ENCODE assay signal across 16 cellular contexts in genomic region chr2:160308915-160309314, GRCh38.
DNase-seq lines count a peak whose midpoint lies in the region; ATAC-seq and TF ChIP-seq lines count a peak whose summit lies in the region.
"Had no signal": no experiment of that assay in that cellular context is flagged by ENCODE, and none has a peak within 500 bp of the region (broad histone marks: within the 10 kb centered on the region; RNA-seq: fewer than 3 reads in every experiment).

No MANE protein-coding gene starts in this region.

- TF ChIP-seq CTCF in RWPE1 (conservative IDR thresholded peaks at IDR 0.05; ENCODE audit: low read depth), result no peak
- no peak for TF ChIP-seq CTCF in epithelial cell of proximal tubule (conservative IDR thresholded peaks at IDR 0.05; ENCODE audit: low read depth, low read length)

- H3K4me1 ChIP-seq in GM23248 (ENCODE audit: insufficient read depth) (peaks cover 70% of the 10 kb centered on the region), trophoblast cell (ENCODE audit: control insufficient read depth in 1 of 2, insufficient read depth in 2 of 2, low read length in 2 of 2) (peaks cover 5 to 11% of the 10 kb centered on the region in 2 experiments)

- H4K91ac ChIP-seq in trophoblast cell (ENCODE audit: low read depth, low read length), result no peak overlapping the region

- peak overlapping the region; percentile 71 for H3K18ac ChIP-seq in trophoblast cell (ENCODE audit: low read length)

- no peak overlapping the region for H2AFZ ChIP-seq in GM23248
- no peak overlapping the region for H2AFZ ChIP-seq in trophoblast cell (ENCODE audit: insufficient read depth, low read length, poor library complexity)
- H2AFZ ChIP-seq: PC-9 had no signal

- H3K9me2 ChIP-seq in GM23248 (ENCODE audit: insufficient read depth), result no peaks in the 10 kb centered on the region

- H2BK5ac ChIP-seq in trophoblast cell (ENCODE audit: low read depth, low read length, poor library complexity), result peak overlapping the region; percentile 6

- no peak overlapping the region for H2AK5ac ChIP-seq in trophoblast cell (ENCODE audit: low read length)

- peak overlapping the region; percentile 45 for H3K14ac ChIP-seq in trophoblast cell (ENCODE audit: low read length)

- H3K36me3 ChIP-seq in GM23248 (ENCODE audit: low read depth) (peaks cover 44% of the 10 kb centered on the region), trophoblast cell (ENCODE audit: control insufficient read depth in 1 of 2, insufficient read depth in 2 of 2, low read length in 2 of 2) (peaks cover 4 to 11% of the 10 kb centered on the region in 2 experiments)

- 3 to 11% methylated on average over 5 of the region's 5 CpGs for WGBS in GM23248 (ENCODE audit: low coverage in 1 of 2, low lambda C conversion rate in 2 of 2, missing lambda C conversion rate in 2 of 2), 2 experiments
- no CpG with 5 or more reads among the region's 5 CpGs for WGBS in trophoblast cell (ENCODE audit: extremely low coverage, insufficient coverage, insufficient read length)

- peak overlapping the region; percentile 83 for H3K4me2 ChIP-seq in GM23248 (ENCODE audit: unreplicated experiment)
- no peak overlapping the region for H3K4me2 ChIP-seq in trophoblast cell (ENCODE audit: low read length)
- H3K4me2 ChIP-seq: PC-9 had no signal

- POLR2A ChIA-PET in RWPE1 (lab: Yijun Ruan, JAX; ENCODE audit: low non-redundant PET), result no interaction called here

- CTCF ChIA-PET in RWPE1 (lab: Yijun Ruan, JAX), result interaction anchor here (0.7 kb wide), 1 partner anchor 669 kb away, joined by 3 read pairs; no protein-coding TSS in a partner anchor

- peak overlapping the region; percentile 45 for H2BK12ac ChIP-seq in trophoblast cell (ENCODE audit: low read length)

- no peak for ATAC-seq in GM18870 (IDR thresholded peaks at IDR 0.05; ENCODE audit: unreplicated experiment)
- ATAC-seq: heart left ventricle, mucosa of descending colon had no signal

- H3K27me3 ChIP-seq in GM23248 (replicated peaks; ENCODE audit: insufficient read depth) (no peaks in the 10 kb centered on the region), trophoblast cell (ENCODE audit: insufficient read depth, low read length) (no peaks in the 10 kb centered on the region)
- H3K27me3 ChIP-seq: heart left ventricle had no signal

- H3K79me1 ChIP-seq in trophoblast cell (ENCODE audit: low read length), result peaks cover 2% of the 10 kb centered on the region

- no peak overlapping the region for H3K4ac ChIP-seq in trophoblast cell (ENCODE audit: low read depth, low read length)

- H3K9ac ChIP-seq in GM23248 (peak overlapping the region; percentile 81), trophoblast cell (ENCODE audit: low read length) (no peak overlapping the region)

- H4K12ac ChIP-seq in trophoblast cell (ENCODE audit: low read depth, low read length), result no peak overlapping the region

- peak overlapping the region; percentile 38 for H3K4me3 ChIP-seq in GM23248
- no peak overlapping the region for H3K4me3 ChIP-seq in epithelial cell of proximal tubule (ENCODE audit: low read depth, low read length)
- H3K4me3 ChIP-seq in trophoblast cell (ENCODE audit: low read depth, low read length), result no peak overlapping the region
- H3K4me3 ChIP-seq: coronary artery, heart left ventricle, mucosa of descending colon, PC-9 had no signal

- no peak overlapping the region for H3K23ac ChIP-seq in trophoblast cell (ENCODE audit: low read length)

- H3F3A ChIP-seq in GM23248 (ENCODE audit: insufficient read depth), result peaks cover 72% of the 10 kb centered on the region

- in situ Hi-C loops in GM23248 (cut with MboI), result no loop called here

- H3K79me2 ChIP-seq in GM23248 (ENCODE audit: insufficient read depth) (peaks cover 85% of the 10 kb centered on the region), trophoblast cell (ENCODE audit: control insufficient read depth, insufficient read depth, low read length, poor library complexity) (no peaks in the 10 kb centered on the region)

- H3K9me3 ChIP-seq in GM23248 (ENCODE audit: low read depth) (no peaks in the 10 kb centered on the region), trophoblast cell (ENCODE audit: insufficient read depth, low read depth, low read length) (no peaks in the 10 kb centered on the region)
- H3K9me3 ChIP-seq: heart left ventricle, mucosa of descending colon had no signal

- no peak overlapping the region for H4K8ac ChIP-seq in trophoblast cell (ENCODE audit: low read depth, low read length)

- peak overlapping the region; percentile 18 for H2BK120ac ChIP-seq in trophoblast cell (ENCODE audit: insufficient read depth, low read length, poor library complexity)

- H4K20me1 ChIP-seq in GM23248 (ENCODE audit: insufficient read depth), result no peaks in the 10 kb centered on the region

- DNase-seq in GM23248, result peak; percentile 92
- peak; percentile 68 for DNase-seq in RWPE1 (ENCODE audit: low spot score)
- peak; percentile 29 for DNase-seq in epithelial cell of proximal tubule (ENCODE audit: low read depth)
- no peak for DNase-seq in trophoblast cell
- no peak for DNase-seq in DMS53 treated with DMSO at 0.1 percent for 48 hours (lab: John Stamatoyannopoulos, UW; ENCODE audit: unreplicated experiment)
- DNase-seq in ecto neural progenitor cell (ENCODE audit: low spot score), result no peak
- DNase-seq in COLO829 (ENCODE audit: low spot score), result no peak
- DNase-seq: activated CD4-positive, CD25-positive, alpha-beta regulatory T cell; activated T-cell treated with anti-CD3 and anti-CD28 coated beads, Interleukin-2, amount 50 U/mL, for 48 hours; DND-41; mucosa of descending colon; NCI-H187 treated with DMSO at 0.1 percent for 48 hours; PC-9 had no signal

- H3K27ac ChIP-seq in GM23248 (peak overlapping the region; percentile 98), RWPE1 (no peak overlapping the region; the same call in 1 of the 2 replicates), trophoblast cell (ENCODE audit: low read depth, low read length) (peak overlapping the region; percentile 57)
- H3K27ac ChIP-seq: PC-9 had no signal

Comparison
In these comparisons a context has a peak if more than half of its experiments do, and no peak if none do; other contexts are left out.
1. DNase-seq: peak in GM23248 (single experiment), RWPE1 (single experiment) and epithelial cell of proximal tubule (single experiment); none in trophoblast cell (0 of 2), DMS53 treated with DMSO at 0.1 percent for 48 hours (single experiment), ecto neural progenitor cell (single experiment) and COLO829 (single experiment).